1 cellular context compared by ENCODE assay signal in genomic region chr17:39694593-39694992, GRCh38.
TF ChIP-seq lines count a peak whose summit lies in the region.

No MANE protein-coding gene starts in this region.

TF ChIP-seq in HepG2, 621 proteins besides CTCF, POLR2A, EP300 and RAD21:
- TF ChIP-seq MBD4 (IDR thresholded peaks at IDR 0.05; ENCODE audit: borderline replicate concordance, low read length) (no peak), HNRNPUL1 (IDR thresholded peaks at IDR 0.05; ENCODE audit: low read depth, low read length) (no peak), IKZF5 (CRISPR knock-in tag; IDR thresholded peaks at IDR 0.05) (0 out of 2 replicates have a peak, but pooled peaks have one; percentile 10), ZNF572 (CRISPR knock-in tag; IDR thresholded peaks at IDR 0.05) (peak; percentile 62; the same call in 1 of the 2 replicates), ZNF878 (CRISPR knock-in tag; IDR thresholded peaks at IDR 0.05) (no peak), GMEB1 (CRISPR knock-in tag; IDR thresholded peaks at IDR 0.05; ENCODE audit: borderline replicate concordance) (no peak), NFKBIZ (CRISPR knock-in tag; IDR thresholded peaks at IDR 0.05) (0 out of 2 replicates have a peak, but pooled peaks have one; percentile 5), KDM1A (CRISPR knock-in tag; IDR thresholded peaks at IDR 0.05) (no peak), SP4 (CRISPR knock-in tag; IDR thresholded peaks at IDR 0.05) (0 out of 2 replicates have a peak, but pooled peaks have one; percentile 35), ATF7-NPFF (CRISPR knock-in tag; IDR thresholded peaks at IDR 0.05; ENCODE audit: low read depth) (no peak)
